29 cellular contexts compared by ENCODE assay signal in genomic region chr1:210743038-210743437, GRCh38.
"Had no signal": no experiment of that assay in that cellular context is flagged by ENCODE, and none has a peak within 500 bp of the region (broad histone marks: within the 10 kb centered on the region; RNA-seq: fewer than 3 reads in every experiment).

No MANE protein-coding gene starts in this region.

- H3K36me3 ChIP-seq: ascending aorta, breast epithelium, MG63, SJCRH30 had no signal

- DNase-seq: activated CD4-positive, alpha-beta T cell treated with anti-CD3 and anti-CD28 coated beads, Interleukin-2, amount 10 ng/mL, durations not matched to agents 7 days and 5 days; activated CD4-positive, alpha-beta T cell treated with anti-CD3 and anti-CD28 coated beads, Interleukin-2, amount 50 U/mL, for 48 hours; activated CD8-positive, alpha-beta T cell treated with anti-CD3 and anti-CD28 coated beads, Interleukin-2, amount 10 ng/mL, durations not matched to agents 7 days and 5 days; activated gamma-delta T cell; activated naive CD4-positive, alpha-beta T cell treated with Interleukin-2 at 50 U/mL for 16 hours; activated naive CD8-positive, alpha-beta T cell treated with anti-CD3 and anti-CD28 coated beads, Interleukin-2, amount 10 ng/mL, durations not matched to agents 7 days and 5 days; activated T-cell treated with anti-CD3 and anti-CD28 coated beads, Interleukin-2, amount 50 U/mL, for 24 hours; amygdala; Karpas-422; KBM-7; MG63; NCI-H1048; NCI-H1105 treated with DMSO at 0.1 percent for 48 hours; NCI-H1436; NCI-H1694; NCI-H1930; NCI-H2081 treated with DMSO at 0.1 percent for 48 hours; NCI-H226; NCI-H524 treated with DMSO at 0.1 percent for 48 hours; PC-9; SHP77; SJCRH30; SK-N-SH had no signal

- H3K9me3 Mint-ChIP-seq: activated CD4-positive, alpha-beta T cell treated with anti-CD3 and anti-CD28 coated beads, Interleukin-2, amount 10 ng/mL, durations not matched to agents 7 days and 5 days; activated naive CD4-positive, alpha-beta T cell treated with anti-CD3 and anti-CD28 coated beads, Interleukin-2, amount 50 U/mL, for 24 hours; activated naive CD8-positive, alpha-beta T cell treated with anti-CD3 and anti-CD28 coated beads, Interleukin-2, amount 10 ng/mL, durations not matched to agents 7 days and 5 days; activated T-cell treated with anti-CD3 and anti-CD28 coated beads, Interleukin-2, amount 50 U/mL, for 24 hours; activated T-helper 2 cell treated with anti-CD3 and anti-CD28 coated beads, Interferon-gamma antibody, Interleukin-2, Interleukin-4, amounts not matched to agents 10 μg/mL and 5 μg/mL and 100 μg/mL, durations not matched to agents 14 hours and 24 hours and 36 hours; T-helper 1 cell treated with Interleukin-12 subunit alpha and Interleukin-12 subunit beta and Interleukin-4 antibody, amounts not matched to agents 30 μg/mL and 1 μg/mL, for 36 hours; T-helper 2 cell treated with Interferon-gamma antibody and Interleukin-4, amounts not matched to agents 5 μg/mL and 100 μg/mL, for 36 hours had no signal

- H3K9me3 ChIP-seq: ascending aorta, breast epithelium, MG63, SJCRH30, SK-N-SH had no signal

- H3K4me1 ChIP-seq: ascending aorta, breast epithelium had no signal

- H3K4me1 Mint-ChIP-seq: activated CD4-positive, alpha-beta T cell treated with anti-CD3 and anti-CD28 coated beads, Interleukin-2, amount 10 ng/mL, durations not matched to agents 7 days and 5 days; activated naive CD4-positive, alpha-beta T cell treated with anti-CD3 and anti-CD28 coated beads, Interleukin-2, amount 50 U/mL, for 24 hours; activated naive CD8-positive, alpha-beta T cell treated with anti-CD3 and anti-CD28 coated beads, Interleukin-2, amount 10 ng/mL, durations not matched to agents 7 days and 5 days had no signal

- H3K27me3 Mint-ChIP-seq: activated CD4-positive, alpha-beta T cell treated with anti-CD3 and anti-CD28 coated beads, Interleukin-2, amount 10 ng/mL, durations not matched to agents 7 days and 5 days; activated T-cell treated with anti-CD3 and anti-CD28 coated beads, Interleukin-2, amount 50 U/mL, for 24 hours had no signal

- H3K4me3 ChIP-seq: ascending aorta, breast epithelium, MG63, PC-9, SJCRH30 had no signal

- H3K27ac Mint-ChIP-seq: activated CD4-positive, alpha-beta T cell treated with anti-CD3 and anti-CD28 coated beads, Interleukin-2, amount 10 ng/mL, durations not matched to agents 7 days and 5 days; activated CD8-positive, alpha-beta T cell treated with anti-CD3 and anti-CD28 coated beads, Interleukin-2, amount 10 ng/mL, durations not matched to agents 7 days and 5 days; activated naive CD4-positive, alpha-beta T cell treated with anti-CD3 and anti-CD28 coated beads, Interleukin-2, amount 50 U/mL, for 24 hours; activated naive CD8-positive, alpha-beta T cell treated with anti-CD3 and anti-CD28 coated beads, Interleukin-2, amount 10 ng/mL, durations not matched to agents 7 days and 5 days; activated T-cell treated with anti-CD3 and anti-CD28 coated beads, Interleukin-2, amount 50 U/mL, for 24 hours; activated T-helper 2 cell treated with anti-CD3 and anti-CD28 coated beads, Interferon-gamma antibody, Interleukin-2, Interleukin-4, amounts not matched to agents 10 μg/mL and 5 μg/mL and 100 μg/mL, durations not matched to agents 14 hours and 24 hours and 36 hours; T-helper 1 cell treated with Interleukin-12 subunit alpha and Interleukin-12 subunit beta and Interleukin-4 antibody, amounts not matched to agents 30 μg/mL and 1 μg/mL, for 36 hours; T-helper 2 cell treated with Interferon-gamma antibody and Interleukin-4, amounts not matched to agents 5 μg/mL and 100 μg/mL, for 36 hours had no signal

- H3K27me3 ChIP-seq: ascending aorta, breast epithelium, MG63, SJCRH30 had no signal

- H3K4me3 Mint-ChIP-seq: activated CD4-positive, alpha-beta T cell treated with anti-CD3 and anti-CD28 coated beads, Interleukin-2, amount 10 ng/mL, durations not matched to agents 7 days and 5 days; activated CD8-positive, alpha-beta T cell treated with anti-CD3 and anti-CD28 coated beads, Interleukin-2, amount 10 ng/mL, durations not matched to agents 7 days and 5 days; activated naive CD4-positive, alpha-beta T cell treated with anti-CD3 and anti-CD28 coated beads, Interleukin-2, amount 50 U/mL, for 24 hours; activated naive CD8-positive, alpha-beta T cell treated with anti-CD3 and anti-CD28 coated beads, Interleukin-2, amount 10 ng/mL, durations not matched to agents 7 days and 5 days; activated T-cell treated with anti-CD3 and anti-CD28 coated beads, Interleukin-2, amount 50 U/mL, for 24 hours; T-helper 1 cell treated with Interleukin-12 subunit alpha and Interleukin-12 subunit beta and Interleukin-4 antibody, amounts not matched to agents 30 μg/mL and 1 μg/mL, for 36 hours; T-helper 2 cell treated with Interferon-gamma antibody and Interleukin-4, amounts not matched to agents 5 μg/mL and 100 μg/mL, for 36 hours had no signal

- H3K9ac ChIP-seq: SK-N-SH had no signal

- H3K27ac ChIP-seq: ascending aorta, breast epithelium, PC-9, SJCRH30 had no signal

- ATAC-seq: activated CD8-positive, alpha-beta T cell treated with anti-CD3 and anti-CD28 coated beads, Interleukin-2, amount 10 ng/mL, durations not matched to agents 7 days and 5 days had no signal

- H3K36me3 Mint-ChIP-seq: activated naive CD4-positive, alpha-beta T cell treated with anti-CD3 and anti-CD28 coated beads, Interleukin-2, amount 50 U/mL, for 24 hours; activated naive CD8-positive, alpha-beta T cell treated with anti-CD3 and anti-CD28 coated beads, Interleukin-2, amount 10 ng/mL, durations not matched to agents 7 days and 5 days had no signal
